1 cellular context compared by ENCODE assay signal in genomic region chr17:48944519-48945260, GRCh38.
A peak's percentile ranks its signal among the peaks of the same experiment; 100 is the strongest.
TF ChIP-seq lines count a peak whose summit lies in the region.

Gene SNF8, minus strand, starts transcription at chr17:48944842. Its CDS starts 108 bp downstream, at chr17:48944734.

TF ChIP-seq in WTC11, 78 proteins besides CTCF, POLR2A, EP300 and RAD21 (continued from another document and continues in another):
- TF ChIP-seq ESRRA (CRISPR knock-in tag; IDR thresholded peaks at IDR 0.05; ENCODE audit: borderline replicate concordance) (peak; percentile 65; the same call in 1 of the 2 replicates), TEAD1 (CRISPR knock-in tag; IDR thresholded peaks at IDR 0.05) (peak; percentile 89), FOXP1 (CRISPR knock-in tag; IDR thresholded peaks at IDR 0.05; ENCODE audit: borderline replicate concordance) (peak; percentile 93), ZBTB21 (CRISPR knock-in tag; IDR thresholded peaks at IDR 0.05; ENCODE audit: borderline replicate concordance) (peak; percentile 89; the same call in 1 of the 2 replicates), E2F1 (CRISPR knock-in tag; IDR thresholded peaks at IDR 0.05) (peak; percentile 81), ZNF425 (CRISPR knock-in tag; conservative IDR thresholded peaks at IDR 0.05) (no peak), PREB (CRISPR knock-in tag; IDR thresholded peaks at IDR 0.05; ENCODE audit: borderline replicate concordance) (no peak), OVOL2 (CRISPR knock-in tag; IDR thresholded peaks at IDR 0.05; ENCODE audit: borderline replicate concordance) (no peak), ZNF219 (CRISPR knock-in tag; IDR thresholded peaks at IDR 0.05; ENCODE audit: borderline replicate concordance) (0 out of 2 replicates have a peak, but pooled peaks have one; percentile 40), ZMAT4 (CRISPR knock-in tag; IDR thresholded peaks at IDR 0.05) (no peak), AR (CRISPR knock-in tag; IDR thresholded peaks at IDR 0.05) (no peak), ZNF512 (CRISPR knock-in tag; IDR thresholded peaks at IDR 0.05; ENCODE audit: borderline replicate concordance) (no peak), EMX1 (CRISPR knock-in tag; IDR thresholded peaks at IDR 0.05) (no peak), RELA (CRISPR knock-in tag; IDR thresholded peaks at IDR 0.05; ENCODE audit: borderline replicate concordance) (0 out of 2 replicates have a peak, but pooled peaks have one; percentile 23), NR1H2 (CRISPR knock-in tag; IDR thresholded peaks at IDR 0.05) (no peak), SMAD3 (CRISPR knock-in tag; IDR thresholded peaks at IDR 0.05; ENCODE audit: borderline replicate concordance) (peak; percentile 82), ZNF281 (CRISPR knock-in tag; IDR thresholded peaks at IDR 0.05) (0 out of 2 replicates have a peak, but pooled peaks have one; percentile 36), ZBTB43 (CRISPR knock-in tag; IDR thresholded peaks at IDR 0.05) (0 out of 2 replicates have a peak, but pooled peaks have one; percentile 56), NFE2L1 (CRISPR knock-in tag; IDR thresholded peaks at IDR 0.05) (peak; percentile 21; the same call in 1 of the 2 replicates), ZNF396 (CRISPR knock-in tag; IDR thresholded peaks at IDR 0.05; ENCODE audit: borderline replicate concordance) (no peak), ZNF423 (CRISPR knock-in tag; IDR thresholded peaks at IDR 0.05) (no peak), ATF3 (CRISPR knock-in tag; conservative IDR thresholded peaks at IDR 0.05) (no peak), ZNF138 (CRISPR knock-in tag; conservative IDR thresholded peaks at IDR 0.05) (peak; percentile 88), ARID4B (CRISPR knock-in tag; IDR thresholded peaks at IDR 0.05; ENCODE audit: borderline replicate concordance) (peak; percentile 72; the same call in 1 of the 2 replicates), GRHL2 (CRISPR knock-in tag; IDR thresholded peaks at IDR 0.05; ENCODE audit: insufficient replicate concordance, severe bottlenecking) (no peak), CBFB (CRISPR knock-in tag; IDR thresholded peaks at IDR 0.05; ENCODE audit: low read depth) (peak; percentile 96), PRRX2 (CRISPR knock-in tag; IDR thresholded peaks at IDR 0.05) (no peak), CREB1 (CRISPR knock-in tag; IDR thresholded peaks at IDR 0.05) (peak; percentile 72; the same call in 1 of the 2 replicates), ZNF232 (CRISPR knock-in tag; IDR thresholded peaks at IDR 0.05) (0 out of 2 replicates have a peak, but pooled peaks have one; percentile 80), E2F5 (CRISPR knock-in tag; IDR thresholded peaks at IDR 0.05) (peak; percentile 73), FOXP4 (CRISPR knock-in tag; IDR thresholded peaks at IDR 0.05) (0 out of 2 replicates have a peak, but pooled peaks have one; percentile 31), ZNF416 (CRISPR knock-in tag; IDR thresholded peaks at IDR 0.05) (no peak), TP53 (CRISPR knock-in tag; IDR thresholded peaks at IDR 0.05) (peak; percentile 83; the same call in 1 of the 2 replicates)
